Comparison of ENCODE assay signal across 26 cellular contexts in genomic region chr6:129307845-129308244, GRCh38.
"Had no signal": no experiment of that assay in that cellular context is flagged by ENCODE, and none has a peak within 500 bp of the region (broad histone marks: within the 10 kb centered on the region; RNA-seq: fewer than 3 reads in every experiment).

No MANE protein-coding gene starts in this region.

- H3K4me3 ChIP-seq: neural progenitor cell, ovary, psoas muscle, skin epidermis, smooth muscle cell, spleen, stomach, thoracic aorta, thyroid gland, tibial nerve, upper lobe of left lung, vagina had no signal

- ATAC-seq: natural killer cell; psoas muscle; right cardiac atrium; sciatic nerve; stimulated activated naive B cell treated with anti-CD40 and anti-IgM and Interleukin-4, amounts not matched to agents 10 μg/mL and 1 μg/mL and 100 μg/mL, for 72 hours had no signal

- H3K9me3 ChIP-seq: ovary, psoas muscle, spleen, stomach, thoracic aorta, thyroid gland, tibial nerve, upper lobe of left lung, vagina had no signal

- DNase-seq: natural killer cell; occipital lobe; ovary; posterior cingulate gyrus; psoas muscle; right cardiac atrium; spleen; stimulated activated CD4-positive, alpha-beta T cell treated with anti-CD3 and anti-CD28 coated beads, Interleukin-12 subunit alpha, Interleukin-12 subunit beta, amount 100 ng/mL, for 4 hours; stimulated activated CD4-positive, alpha-beta T cell treated with anti-CD3 and anti-CD28 coated beads, Interleukin-1b, Interleukin-23, amount 100 ng/mL, for 48 hours; stimulated activated CD4-positive, alpha-beta T cell treated with anti-CD3 and anti-CD28 coated beads, Interleukin-4, amount 100 ng/mL, for 1 hour; stimulated activated CD4-positive, alpha-beta T cell treated with anti-CD3 and anti-CD28 coated beads, Interleukin-4, amount 100 ng/mL, for 4 hours; stimulated activated CD8-positive, alpha-beta memory T cell treated with anti-CD3 and anti-CD28 coated beads, Interleukin-4, amount 100 ng/mL, for 48 hours; stimulated activated naive B cell treated with anti-CD40 and anti-IgM and Interleukin-4, amounts not matched to agents 10 μg/mL and 1 μg/mL and 100 μg/mL, for 72 hours; stimulated activated naive CD4-positive, alpha-beta T cell treated with Interleukin-2 at 50 U/mL for 16 hours; stomach; thyroid gland; upper lobe of left lung had no signal

- H3K79me2 ChIP-seq: parathyroid adenoma had no signal

- H3K27ac ChIP-seq: neural progenitor cell, ovary, parathyroid adenoma, psoas muscle, skin epidermis, spleen, stomach, thoracic aorta, thyroid gland, tibial nerve, upper lobe of left lung, vagina had no signal

- H3K36me3 ChIP-seq: neural progenitor cell, ovary, spleen, thoracic aorta, thyroid gland, upper lobe of left lung, vagina had no signal

- H3K4me2 ChIP-seq: neural progenitor cell, smooth muscle cell had no signal

- H3K4me1 ChIP-seq: neural progenitor cell, parathyroid adenoma, psoas muscle, spleen, stomach, tibial nerve, upper lobe of left lung, vagina had no signal

- FAIRE-seq: urothelium cell line had no signal

- H2AFZ ChIP-seq: neural progenitor cell, parathyroid adenoma had no signal

- H3K27me3 ChIP-seq: neural progenitor cell, ovary, spleen, stomach, thyroid gland, tibial nerve, upper lobe of left lung, vagina had no signal

- H3K9ac ChIP-seq: neural progenitor cell, parathyroid adenoma had no signal
